In the genomic region with DNA sequence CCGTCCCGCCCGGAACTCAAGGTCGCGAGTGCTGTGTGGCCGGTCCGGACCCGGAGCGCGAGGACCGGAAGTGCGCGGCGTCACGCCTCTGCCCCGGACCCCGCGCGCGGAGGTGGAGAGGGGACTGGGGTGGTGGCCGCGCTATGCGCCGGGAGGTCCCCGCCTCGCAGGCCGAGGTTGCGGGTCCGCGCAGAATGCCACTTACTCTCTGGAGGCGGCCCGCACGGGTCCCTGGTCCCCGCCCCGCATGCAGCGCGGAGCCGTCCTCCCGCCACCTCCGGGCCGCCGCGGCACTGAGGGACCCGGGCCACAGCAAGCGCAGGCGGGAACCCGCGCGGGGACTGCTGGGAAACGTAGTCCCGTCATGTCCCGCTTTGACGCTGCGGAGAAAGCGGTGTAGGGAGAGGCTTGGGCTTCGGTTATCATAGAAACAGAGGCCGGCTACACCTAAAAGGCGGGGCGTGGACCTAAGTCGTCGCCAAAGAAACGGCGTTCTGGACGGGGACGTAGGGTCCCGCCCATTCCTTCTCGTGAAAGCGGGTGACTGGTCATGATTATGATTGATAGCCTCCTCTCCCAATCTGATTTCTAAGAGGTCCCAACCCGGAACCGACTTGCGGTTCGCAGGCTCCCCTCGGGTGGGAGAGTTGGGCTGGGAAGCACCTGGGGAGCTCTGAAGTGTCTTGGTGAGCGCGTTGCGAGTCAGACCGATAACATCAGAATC, we compare ENCODE assay signal across 1 cellular context.
A peak's percentile ranks its signal among the peaks of the same experiment; 100 is the strongest.
TF ChIP-seq lines count a peak whose summit lies in the region.

A gene (minus strand): TSS at position 295 of the 724 bp plus-strand sequence. CDS start 11,698 bp downstream, outside the sequence.

TF ChIP-seq in HepG2, 621 proteins besides CTCF, POLR2A, EP300 and RAD21 (continued from another document and continues in another):
- TF ChIP-seq, protein P1, sequence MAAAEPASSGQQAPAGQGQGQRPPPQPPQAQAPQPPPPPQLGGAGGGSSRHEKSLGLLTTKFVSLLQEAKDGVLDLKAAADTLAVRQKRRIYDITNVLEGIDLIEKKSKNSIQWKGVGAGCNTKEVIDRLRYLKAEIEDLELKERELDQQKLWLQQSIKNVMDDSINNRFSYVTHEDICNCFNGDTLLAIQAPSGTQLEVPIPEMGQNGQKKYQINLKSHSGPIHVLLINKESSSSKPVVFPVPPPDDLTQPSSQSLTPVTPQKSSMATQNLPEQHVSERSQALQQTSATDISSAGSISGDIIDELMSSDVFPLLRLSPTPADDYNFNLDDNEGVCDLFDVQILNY (CRISPR knock-in tag; conservative IDR thresholded peaks at IDR 0.05), result 0 out of 2 replicates have a peak, but pooled peaks have one; percentile 27
- TF ChIP-seq HDAC1 (CRISPR knock-in tag; IDR thresholded peaks at IDR 0.05), result peak; percentile 97
- no peak for TF ChIP-seq ZBTB8A (CRISPR knock-in tag; IDR thresholded peaks at IDR 0.05; ENCODE audit: borderline replicate concordance, low read depth)
- peak; percentile 97; the same call in 1 of the 2 replicates for TF ChIP-seq KAT7 (CRISPR knock-in tag; IDR thresholded peaks at IDR 0.05; ENCODE audit: borderline replicate concordance)
- TF ChIP-seq PHF5A (CRISPR knock-in tag; IDR thresholded peaks at IDR 0.05; ENCODE audit: low read depth, unreplicated experiment), result peak; percentile 84
- peak; percentile 96 for TF ChIP-seq SPEN (CRISPR knock-in tag; IDR thresholded peaks at IDR 0.05; ENCODE audit: low read depth)
- TF ChIP-seq, protein P2, sequence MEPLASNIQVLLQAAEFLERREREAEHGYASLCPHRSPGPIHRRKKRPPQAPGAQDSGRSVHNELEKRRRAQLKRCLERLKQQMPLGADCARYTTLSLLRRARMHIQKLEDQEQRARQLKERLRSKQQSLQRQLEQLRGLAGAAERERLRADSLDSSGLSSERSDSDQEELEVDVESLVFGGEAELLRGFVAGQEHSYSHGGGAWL (CRISPR knock-in tag; IDR thresholded peaks at IDR 0.05), result peak; percentile 92
- peak; percentile 95 for TF ChIP-seq MXD4 (CRISPR knock-in tag; IDR thresholded peaks at IDR 0.05)
- peak; percentile 89 for TF ChIP-seq MIXL1 (CRISPR knock-in tag; IDR thresholded peaks at IDR 0.05)
- TF ChIP-seq NR3C1 (CRISPR knock-in tag; IDR thresholded peaks at IDR 0.05), result no peak
- TF ChIP-seq, protein P3, sequence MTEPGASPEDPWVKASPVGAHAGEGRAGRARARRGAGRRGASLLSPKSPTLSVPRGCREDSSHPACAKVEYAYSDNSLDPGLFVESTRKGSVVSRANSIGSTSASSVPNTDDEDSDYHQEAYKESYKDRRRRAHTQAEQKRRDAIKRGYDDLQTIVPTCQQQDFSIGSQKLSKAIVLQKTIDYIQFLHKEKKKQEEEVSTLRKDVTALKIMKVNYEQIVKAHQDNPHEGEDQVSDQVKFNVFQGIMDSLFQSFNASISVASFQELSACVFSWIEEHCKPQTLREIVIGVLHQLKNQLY (CRISPR knock-in tag; IDR thresholded peaks at IDR 0.05), result peak; percentile 35; the same call in 1 of the 2 replicates
- TF ChIP-seq, protein P4, sequence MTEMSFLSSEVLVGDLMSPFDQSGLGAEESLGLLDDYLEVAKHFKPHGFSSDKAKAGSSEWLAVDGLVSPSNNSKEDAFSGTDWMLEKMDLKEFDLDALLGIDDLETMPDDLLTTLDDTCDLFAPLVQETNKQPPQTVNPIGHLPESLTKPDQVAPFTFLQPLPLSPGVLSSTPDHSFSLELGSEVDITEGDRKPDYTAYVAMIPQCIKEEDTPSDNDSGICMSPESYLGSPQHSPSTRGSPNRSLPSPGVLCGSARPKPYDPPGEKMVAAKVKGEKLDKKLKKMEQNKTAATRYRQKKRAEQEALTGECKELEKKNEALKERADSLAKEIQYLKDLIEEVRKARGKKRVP (CRISPR knock-in tag; IDR thresholded peaks at IDR 0.05), result no peak
- peak; percentile 52; the same call in 1 of the 2 replicates for TF ChIP-seq ATF7-NPFF (CRISPR knock-in tag; IDR thresholded peaks at IDR 0.05; ENCODE audit: low read depth)
- peak; percentile 72; the same call in 1 of the 2 replicates for TF ChIP-seq HOXA5 (CRISPR knock-in tag; IDR thresholded peaks at IDR 0.05)
- peak; percentile 71 for TF ChIP-seq ZNF274 (CRISPR knock-in tag; IDR thresholded peaks at IDR 0.05)
- TF ChIP-seq, protein P5, sequence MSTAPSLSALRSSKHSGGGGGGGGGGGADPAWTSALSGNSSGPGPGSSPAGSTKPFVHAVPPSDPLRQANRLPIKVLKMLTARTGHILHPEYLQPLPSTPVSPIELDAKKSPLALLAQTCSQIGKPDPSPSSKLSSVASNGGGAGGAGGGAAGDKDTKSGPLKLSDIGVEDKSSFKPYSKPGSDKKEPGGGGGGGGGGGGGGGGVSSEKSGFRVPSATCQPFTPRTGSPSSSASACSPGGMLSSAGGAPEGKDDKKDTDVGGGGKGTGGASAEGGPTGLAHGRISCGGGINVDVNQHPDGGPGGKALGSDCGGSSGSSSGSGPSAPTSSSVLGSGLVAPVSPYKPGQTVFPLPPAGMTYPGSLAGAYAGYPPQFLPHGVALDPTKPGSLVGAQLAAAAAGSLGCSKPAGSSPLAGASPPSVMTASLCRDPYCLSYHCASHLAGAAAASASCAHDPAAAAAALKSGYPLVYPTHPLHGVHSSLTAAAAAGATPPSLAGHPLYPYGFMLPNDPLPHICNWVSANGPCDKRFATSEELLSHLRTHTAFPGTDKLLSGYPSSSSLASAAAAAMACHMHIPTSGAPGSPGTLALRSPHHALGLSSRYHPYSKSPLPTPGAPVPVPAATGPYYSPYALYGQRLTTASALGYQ (CRISPR knock-in tag; IDR thresholded peaks at IDR 0.05), result peak; percentile 58; the same call in 1 of the 2 replicates
- TF ChIP-seq, protein P6, sequence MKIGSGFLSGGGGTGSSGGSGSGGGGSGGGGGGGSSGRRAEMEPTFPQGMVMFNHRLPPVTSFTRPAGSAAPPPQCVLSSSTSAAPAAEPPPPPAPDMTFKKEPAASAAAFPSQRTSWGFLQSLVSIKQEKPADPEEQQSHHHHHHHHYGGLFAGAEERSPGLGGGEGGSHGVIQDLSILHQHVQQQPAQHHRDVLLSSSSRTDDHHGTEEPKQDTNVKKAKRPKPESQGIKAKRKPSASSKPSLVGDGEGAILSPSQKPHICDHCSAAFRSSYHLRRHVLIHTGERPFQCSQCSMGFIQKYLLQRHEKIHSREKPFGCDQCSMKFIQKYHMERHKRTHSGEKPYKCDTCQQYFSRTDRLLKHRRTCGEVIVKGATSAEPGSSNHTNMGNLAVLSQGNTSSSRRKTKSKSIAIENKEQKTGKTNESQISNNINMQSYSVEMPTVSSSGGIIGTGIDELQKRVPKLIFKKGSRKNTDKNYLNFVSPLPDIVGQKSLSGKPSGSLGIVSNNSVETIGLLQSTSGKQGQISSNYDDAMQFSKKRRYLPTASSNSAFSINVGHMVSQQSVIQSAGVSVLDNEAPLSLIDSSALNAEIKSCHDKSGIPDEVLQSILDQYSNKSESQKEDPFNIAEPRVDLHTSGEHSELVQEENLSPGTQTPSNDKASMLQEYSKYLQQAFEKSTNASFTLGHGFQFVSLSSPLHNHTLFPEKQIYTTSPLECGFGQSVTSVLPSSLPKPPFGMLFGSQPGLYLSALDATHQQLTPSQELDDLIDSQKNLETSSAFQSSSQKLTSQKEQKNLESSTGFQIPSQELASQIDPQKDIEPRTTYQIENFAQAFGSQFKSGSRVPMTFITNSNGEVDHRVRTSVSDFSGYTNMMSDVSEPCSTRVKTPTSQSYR (CRISPR knock-in tag; IDR thresholded peaks at IDR 0.05; ENCODE audit: borderline replicate concordance), result peak; percentile 48; the same call in 1 of the 2 replicates
- TF ChIP-seq XRCC5 (optimal IDR thresholded peaks at IDR 0.05; ENCODE audit: low read length), result peak; percentile 85
- TF ChIP-seq ZNF263 (CRISPR knock-in tag; IDR thresholded peaks at IDR 0.05), result peak; percentile 20; the same call in 1 of the 2 replicates
- peak; percentile 78; the same call in 1 of the 2 replicates for TF ChIP-seq ZBTB3 (CRISPR knock-in tag; IDR thresholded peaks at IDR 0.05; ENCODE audit: borderline replicate concordance, low read depth)
- TF ChIP-seq, protein P7, sequence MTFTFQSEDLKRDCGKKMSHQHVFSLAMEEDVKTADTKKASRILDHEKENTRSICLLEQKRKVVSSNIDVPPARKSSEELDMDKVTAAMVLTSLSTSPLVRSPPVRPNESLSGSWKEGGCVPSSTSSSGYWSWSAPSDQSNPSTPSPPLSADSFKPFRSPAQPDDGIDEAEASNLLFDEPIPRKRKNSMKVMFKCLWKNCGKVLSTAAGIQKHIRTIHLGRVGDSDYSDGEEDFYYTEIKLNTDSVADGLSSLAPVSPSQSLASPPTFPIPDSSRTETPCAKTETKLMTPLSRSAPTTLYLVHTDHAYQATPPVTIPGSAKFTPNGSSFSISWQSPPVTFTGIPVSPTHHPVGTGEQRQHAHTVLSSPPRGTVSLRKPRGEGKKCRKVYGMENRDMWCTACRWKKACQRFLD (CRISPR knock-in tag; IDR thresholded peaks at IDR 0.05; ENCODE audit: borderline replicate concordance), result 0 out of 2 replicates have a peak, but pooled peaks have one; percentile 86
- TF ChIP-seq ZNF75D (CRISPR knock-in tag; IDR thresholded peaks at IDR 0.05; ENCODE audit: borderline replicate concordance), result no peak
- TF ChIP-seq, protein P8, sequence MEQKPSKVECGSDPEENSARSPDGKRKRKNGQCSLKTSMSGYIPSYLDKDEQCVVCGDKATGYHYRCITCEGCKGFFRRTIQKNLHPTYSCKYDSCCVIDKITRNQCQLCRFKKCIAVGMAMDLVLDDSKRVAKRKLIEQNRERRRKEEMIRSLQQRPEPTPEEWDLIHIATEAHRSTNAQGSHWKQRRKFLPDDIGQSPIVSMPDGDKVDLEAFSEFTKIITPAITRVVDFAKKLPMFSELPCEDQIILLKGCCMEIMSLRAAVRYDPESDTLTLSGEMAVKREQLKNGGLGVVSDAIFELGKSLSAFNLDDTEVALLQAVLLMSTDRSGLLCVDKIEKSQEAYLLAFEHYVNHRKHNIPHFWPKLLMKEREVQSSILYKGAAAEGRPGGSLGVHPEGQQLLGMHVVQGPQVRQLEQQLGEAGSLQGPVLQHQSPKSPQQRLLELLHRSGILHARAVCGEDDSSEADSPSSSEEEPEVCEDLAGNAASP (CRISPR knock-in tag; IDR thresholded peaks at IDR 0.05; ENCODE audit: borderline replicate concordance), result peak; percentile 73
- TF ChIP-seq, protein P9, sequence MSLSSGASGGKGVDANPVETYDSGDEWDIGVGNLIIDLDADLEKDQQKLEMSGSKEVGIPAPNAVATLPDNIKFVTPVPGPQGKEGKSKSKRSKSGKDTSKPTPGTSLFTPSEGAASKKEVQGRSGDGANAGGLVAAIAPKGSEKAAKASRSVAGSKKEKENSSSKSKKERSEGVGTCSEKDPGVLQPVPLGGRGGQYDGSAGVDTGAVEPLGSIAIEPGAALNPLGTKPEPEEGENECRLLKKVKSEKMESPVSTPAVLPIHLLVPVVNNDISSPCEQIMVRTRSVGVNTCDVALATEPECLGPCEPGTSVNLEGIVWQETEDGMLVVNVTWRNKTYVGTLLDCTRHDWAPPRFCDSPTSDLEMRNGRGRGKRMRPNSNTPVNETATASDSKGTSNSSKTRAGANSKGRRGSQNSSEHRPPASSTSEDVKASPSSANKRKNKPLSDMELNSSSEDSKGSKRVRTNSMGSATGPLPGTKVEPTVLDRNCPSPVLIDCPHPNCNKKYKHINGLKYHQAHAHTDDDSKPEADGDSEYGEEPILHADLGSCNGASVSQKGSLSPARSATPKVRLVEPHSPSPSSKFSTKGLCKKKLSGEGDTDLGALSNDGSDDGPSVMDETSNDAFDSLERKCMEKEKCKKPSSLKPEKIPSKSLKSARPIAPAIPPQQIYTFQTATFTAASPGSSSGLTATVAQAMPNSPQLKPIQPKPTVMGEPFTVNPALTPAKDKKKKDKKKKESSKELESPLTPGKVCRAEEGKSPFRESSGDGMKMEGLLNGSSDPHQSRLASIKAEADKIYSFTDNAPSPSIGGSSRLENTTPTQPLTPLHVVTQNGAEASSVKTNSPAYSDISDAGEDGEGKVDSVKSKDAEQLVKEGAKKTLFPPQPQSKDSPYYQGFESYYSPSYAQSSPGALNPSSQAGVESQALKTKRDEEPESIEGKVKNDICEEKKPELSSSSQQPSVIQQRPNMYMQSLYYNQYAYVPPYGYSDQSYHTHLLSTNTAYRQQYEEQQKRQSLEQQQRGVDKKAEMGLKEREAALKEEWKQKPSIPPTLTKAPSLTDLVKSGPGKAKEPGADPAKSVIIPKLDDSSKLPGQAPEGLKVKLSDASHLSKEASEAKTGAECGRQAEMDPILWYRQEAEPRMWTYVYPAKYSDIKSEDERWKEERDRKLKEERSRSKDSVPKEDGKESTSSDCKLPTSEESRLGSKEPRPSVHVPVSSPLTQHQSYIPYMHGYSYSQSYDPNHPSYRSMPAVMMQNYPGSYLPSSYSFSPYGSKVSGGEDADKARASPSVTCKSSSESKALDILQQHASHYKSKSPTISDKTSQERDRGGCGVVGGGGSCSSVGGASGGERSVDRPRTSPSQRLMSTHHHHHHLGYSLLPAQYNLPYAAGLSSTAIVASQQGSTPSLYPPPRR (CRISPR knock-in tag; IDR thresholded peaks at IDR 0.05; ENCODE audit: borderline replicate concordance), result no peak
- TF ChIP-seq ZBTB7B (CRISPR knock-in tag; IDR thresholded peaks at IDR 0.05), result peak; percentile 79
- peak; percentile 88 for TF ChIP-seq ZC3H13 (CRISPR knock-in tag; IDR thresholded peaks at IDR 0.05)
- TF ChIP-seq, protein P10, sequence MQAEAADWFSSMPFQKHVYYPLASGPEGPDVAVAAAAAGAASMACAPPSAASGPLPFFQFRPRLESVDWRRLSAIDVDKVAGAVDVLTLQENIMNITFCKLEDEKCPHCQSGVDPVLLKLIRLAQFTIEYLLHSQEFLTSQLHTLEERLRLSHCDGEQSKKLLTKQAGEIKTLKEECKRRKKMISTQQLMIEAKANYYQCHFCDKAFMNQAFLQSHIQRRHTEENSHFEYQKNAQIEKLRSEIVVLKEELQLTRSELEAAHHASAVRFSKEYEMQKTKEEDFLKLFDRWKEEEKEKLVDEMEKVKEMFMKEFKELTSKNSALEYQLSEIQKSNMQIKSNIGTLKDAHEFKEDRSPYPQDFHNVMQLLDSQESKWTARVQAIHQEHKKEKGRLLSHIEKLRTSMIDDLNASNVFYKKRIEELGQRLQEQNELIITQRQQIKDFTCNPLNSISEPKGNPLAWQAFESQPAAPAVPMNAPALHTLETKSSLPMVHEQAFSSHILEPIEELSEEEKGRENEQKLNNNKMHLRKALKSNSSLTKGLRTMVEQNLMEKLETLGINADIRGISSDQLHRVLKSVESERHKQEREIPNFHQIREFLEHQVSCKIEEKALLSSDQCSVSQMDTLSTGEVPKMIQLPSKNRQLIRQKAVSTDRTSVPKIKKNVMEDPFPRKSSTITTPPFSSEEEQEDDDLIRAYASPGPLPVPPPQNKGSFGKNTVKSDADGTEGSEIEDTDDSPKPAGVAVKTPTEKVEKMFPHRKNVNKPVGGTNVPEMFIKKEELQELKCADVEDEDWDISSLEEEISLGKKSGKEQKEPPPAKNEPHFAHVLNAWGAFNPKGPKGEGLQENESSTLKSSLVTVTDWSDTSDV (CRISPR knock-in tag; IDR thresholded peaks at IDR 0.05), result peak; percentile 37; the same call in 1 of the 2 replicates
- TF ChIP-seq, protein P11, sequence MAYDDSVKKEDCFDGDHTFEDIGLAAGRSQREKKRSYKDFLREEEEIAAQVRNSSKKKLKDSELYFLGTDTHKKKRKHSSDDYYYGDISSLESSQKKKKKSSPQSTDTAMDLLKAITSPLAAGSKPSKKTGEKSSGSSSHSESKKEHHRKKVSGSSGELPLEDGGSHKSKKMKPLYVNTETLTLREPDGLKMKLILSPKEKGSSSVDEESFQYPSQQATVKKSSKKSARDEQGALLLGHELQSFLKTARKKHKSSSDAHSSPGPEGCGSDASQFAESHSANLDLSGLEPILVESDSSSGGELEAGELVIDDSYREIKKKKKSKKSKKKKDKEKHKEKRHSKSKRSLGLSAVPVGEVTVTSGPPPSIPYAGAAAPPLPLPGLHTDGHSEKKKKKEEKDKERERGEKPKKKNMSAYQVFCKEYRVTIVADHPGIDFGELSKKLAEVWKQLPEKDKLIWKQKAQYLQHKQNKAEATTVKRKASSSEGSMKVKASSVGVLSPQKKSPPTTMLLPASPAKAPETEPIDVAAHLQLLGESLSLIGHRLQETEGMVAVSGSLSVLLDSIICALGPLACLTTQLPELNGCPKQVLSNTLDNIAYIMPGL (CRISPR knock-in tag; IDR thresholded peaks at IDR 0.05; ENCODE audit: borderline replicate concordance in 1 of 2, low read depth in 1 of 2), result peak; percentile 84 to 95
- TF ChIP-seq ZNF234 (CRISPR knock-in tag; conservative IDR thresholded peaks at IDR 0.05), result no peak
- TF ChIP-seq ZNF501 (CRISPR knock-in tag; IDR thresholded peaks at IDR 0.05), result peak; percentile 99
- peak; percentile 77; the same call in 1 of the 2 replicates for TF ChIP-seq ZNF879 (CRISPR knock-in tag; IDR thresholded peaks at IDR 0.05)
